Comparison of ENCODE assay signal across 7 cellular contexts in the genomic region with DNA sequence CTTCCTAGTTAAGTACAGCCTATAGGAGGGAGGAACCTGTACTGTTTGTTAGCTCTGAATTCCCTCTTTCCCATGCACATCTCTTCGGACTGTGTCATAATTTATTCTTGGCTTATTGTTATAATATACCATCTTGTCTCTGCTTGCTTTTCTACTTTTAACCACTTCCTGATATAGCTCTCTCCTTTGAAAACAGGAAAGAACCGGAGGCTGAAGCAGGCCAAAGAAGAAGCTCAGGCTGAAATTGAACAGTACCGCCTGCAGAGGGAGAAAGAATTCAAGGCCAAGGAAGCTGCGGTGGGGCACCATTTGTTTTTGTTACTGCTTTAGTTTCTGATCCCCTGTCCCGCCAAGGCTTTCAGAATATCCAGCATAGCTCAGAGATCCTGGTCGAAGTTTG. TPM values are rescaled to one million over a fixed set of nuclear protein-coding genes. Genes with fewer than 3 reads are reported as not detected.
DNase-seq lines count a peak whose midpoint lies in the region; ATAC-seq and TF ChIP-seq lines count a peak whose summit lies in the region.

No MANE protein-coding gene starts in this region.

- intact Hi-C loops in thyroid gland (cut with DNase I) = no loop called here

- no peak for ATAC-seq in GM18517 (IDR thresholded peaks at IDR 0.05; ENCODE audit: unreplicated experiment)

- peak overlapping the region; percentile 41 for H3K27ac ChIP-seq in HL-60 (replicated peaks)
- no peak overlapping the region for H3K27ac ChIP-seq in thyroid gland

- peaks cover 21 to 32% of the 10 kb centered on the region in 2 donors for H3K4me1 ChIP-seq in thyroid gland

- no peak overlapping the region for H3K4me3 Mint-ChIP-seq in osteocyte (ENCODE audit: unreplicated experiment)

- 61 to 65% methylated on average over 6 of the region's 6 CpGs for WGBS in thyroid gland, 2 donors

- DNase-seq in HL-60 (ENCODE audit: low read depth in 1 of 2, low spot score in 1 of 2) = peak in 1 of 2 experiments; percentile 77
- peak; percentile 29 to 36 for DNase-seq in activated CD4-positive, alpha-beta T cell treated with anti-CD3 and anti-CD28 coated beads for 4 hours
- peak; percentile 21 for DNase-seq in effector CD8-positive, alpha-beta T cell (lab: John Stamatoyannopoulos, UW)
- no peak for DNase-seq in osteocyte (ENCODE audit: extremely low spot score, unreplicated experiment)
- no peak for DNase-seq in thyroid gland
- no peak for DNase-seq in NCI-H1436 treated with DMSO at 0.1 percent for 48 hours (lab: John Stamatoyannopoulos, UW)

- peak; percentile 53 for TF ChIP-seq CTCF in HL-60 (IDR thresholded peaks at IDR 0.05; ENCODE audit: insufficient read depth, low read length)
- peak; percentile 46 for TF ChIP-seq CTCF in osteocyte (IDR thresholded peaks at IDR 0.05)
- no peak for TF ChIP-seq CTCF in thyroid gland (IDR thresholded peaks at IDR 0.05)

- H3K27me3 Mint-ChIP-seq in osteocyte (ENCODE audit: unreplicated experiment) = no peaks in the 10 kb centered on the region

- H3K9me3 ChIP-seq in thyroid gland = no peaks in the 10 kb centered on the region

- peaks cover 30% of the 10 kb centered on the region for H3K36me3 Mint-ChIP-seq in osteocyte (ENCODE audit: unreplicated experiment)

- H3K9me3 Mint-ChIP-seq in osteocyte (ENCODE audit: unreplicated experiment) = no peaks in the 10 kb centered on the region

- peaks cover 16 to 35% of the 10 kb centered on the region in 2 donors for H3K36me3 ChIP-seq in thyroid gland

- no peaks in the 10 kb centered on the region for H3K27me3 ChIP-seq in HL-60 (ENCODE audit: insufficient read depth, poor library complexity, severe bottlenecking)
- H3K27me3 ChIP-seq in thyroid gland = no peaks in the 10 kb centered on the region

- H3K4me3 ChIP-seq in HL-60 (replicated peaks; ENCODE audit: insufficient read depth, low read length) = no peak overlapping the region
- no peak overlapping the region for H3K4me3 ChIP-seq in thyroid gland (replicated peaks in 1 of 3)

- peaks cover 40% of the 10 kb centered on the region for H3K4me1 Mint-ChIP-seq in osteocyte (ENCODE audit: unreplicated experiment)

- TF ChIP-seq POLR2A in thyroid gland (IDR thresholded peaks at IDR 0.05) = no peak

- H3K27ac Mint-ChIP-seq in osteocyte (ENCODE audit: unreplicated experiment) = peak overlapping the region; percentile 56

RNA-seq across cellular contexts. Expression of a gene that starts 4.8 kb away (rescaled TPM):
- total RNA-seq in osteocyte (118 and 123 TPM in 2 replicates), thyroid gland (100 to 1,000 TPM; 193 to 223 (median 200) TPM)

RNA-seq across cellular contexts. Expression of a gene that starts 18.7 kb away (rescaled TPM):
- total RNA-seq in osteocyte (15.9 and 16.1 TPM in 2 replicates), thyroid gland (10 to 100 TPM in 3 of 4 donors, 1 to 10 TPM in 1; 7.0 to 18.3 (median 13.0) TPM)

Comparison
In these comparisons a context has a peak if more than half of its experiments do, and no peak if none do; other contexts are left out.
1. DNase-seq: peak in activated CD4-positive, alpha-beta T cell treated with anti-CD3 and anti-CD28 coated beads for 4 hours (2 of 2) and effector CD8-positive, alpha-beta T cell (single experiment); none in osteocyte (single experiment), thyroid gland (0 of 2) and NCI-H1436 treated with DMSO at 0.1 percent for 48 hours (single experiment).
2. CTCF ChIP-seq: peak in HL-60 (single experiment) and osteocyte (single experiment); none in thyroid gland (0 of 6).